Comparison of ENCODE assay signal across 11 cellular contexts in the genomic region with DNA sequence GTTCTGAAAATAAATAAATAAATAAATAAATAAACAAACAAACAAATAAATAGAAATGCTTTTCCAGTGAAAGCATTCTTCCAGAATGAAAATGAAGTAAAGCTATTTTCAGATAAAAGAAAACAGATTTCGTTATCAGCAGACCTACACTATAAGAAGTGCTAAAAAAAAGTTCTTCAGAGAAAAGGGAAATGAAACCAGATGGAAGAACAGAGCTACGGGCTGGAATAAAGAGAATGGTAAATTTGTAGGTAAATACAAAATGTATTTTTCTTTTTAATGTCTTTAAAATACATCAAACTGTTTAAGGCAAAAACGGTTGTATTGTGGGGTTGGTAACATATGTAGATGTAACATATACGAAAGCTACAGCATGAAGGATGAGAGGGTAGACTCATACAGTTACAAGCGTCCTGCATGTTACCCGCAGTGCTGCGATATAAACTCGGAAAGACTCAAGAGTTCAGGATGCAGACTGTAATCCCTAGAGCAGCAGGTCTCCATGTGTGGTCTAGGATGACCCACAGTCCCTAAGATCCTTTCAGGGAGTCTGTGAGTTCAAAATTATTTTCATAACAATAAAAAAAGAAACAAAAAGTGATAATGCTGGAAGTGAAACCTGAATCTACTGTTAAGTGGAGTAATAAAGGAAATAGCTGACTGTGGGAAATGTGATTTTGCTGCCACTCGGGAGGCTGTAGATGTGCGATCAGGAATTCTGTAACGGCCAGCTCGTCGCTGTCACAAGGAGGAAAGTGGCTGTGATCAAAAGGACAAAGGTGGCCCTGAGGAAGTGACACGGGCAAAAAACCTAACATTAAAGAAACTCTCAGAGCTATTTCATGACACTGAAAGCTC. TPM values are rescaled to one million over a fixed set of nuclear protein-coding genes. Genes with fewer than 3 reads are reported as not detected.
DNase-seq lines count a peak whose midpoint lies in the region; TF ChIP-seq lines count a peak whose summit lies in the region.
"Had no signal": no experiment of that assay in that cellular context is flagged by ENCODE, and none has a peak within 500 bp of the region (broad histone marks: within the 10 kb centered on the region; RNA-seq: fewer than 3 reads in every experiment).

No MANE protein-coding gene starts in this region.

- no peaks in the 10 kb centered on the region for H3K36me3 ChIP-seq in testis (ENCODE audit: low read depth, missing control alignments)

- no peaks in the 10 kb centered on the region for H3K36me3 Mint-ChIP-seq in activated naive CD4-positive, alpha-beta T cell treated with anti-CD3 and anti-CD28 coated beads for 36 hours (ENCODE audit: low read depth)

- in situ Hi-C loops in astrocyte of the spinal cord (cut with HindIII; ENCODE audit: low sequenced_read_pairs) = no loop called here

- H3K4me1 ChIP-seq in testis = peaks cover 14% of the 10 kb centered on the region

- H3K27ac ChIP-seq in testis = peak overlapping the region; percentile 9 to 32
- H3K27ac ChIP-seq: C4-2B had no signal

- CTCF ChIA-PET in activated naive CD4-positive, alpha-beta T cell treated with anti-CD3 and anti-CD28 coated beads for 36 hours (lab: Charles Lee) = interaction anchor here (0.6 kb wide), 1 partner anchor 126 kb away, joined by 3 read pairs; no protein-coding TSS in a partner anchor

- H3K4me1 Mint-ChIP-seq in activated naive CD4-positive, alpha-beta T cell treated with anti-CD3 and anti-CD28 coated beads for 36 hours (ENCODE audit: low read depth) = peaks cover 23% of the 10 kb centered on the region

- no peak for TF ChIP-seq CTCF in astrocyte of the spinal cord (IDR thresholded peaks at IDR 0.05; ENCODE audit: low read depth, low read length)
- no peak for TF ChIP-seq CTCF in testis (IDR thresholded peaks at IDR 0.05)

- H3K9me3 ChIP-seq in testis = no peaks in the 10 kb centered on the region

- H3K27me3 ChIP-seq in testis = no peaks in the 10 kb centered on the region

- no peak for DNase-seq in activated naive CD4-positive, alpha-beta T cell treated with anti-CD3 and anti-CD28 coated beads for 36 hours
- no peak for DNase-seq in activated naive CD4-positive, alpha-beta T cell treated with Interleukin-2 at 50 U/mL for 16 hours
- DNase-seq in MV-4-11 (lab: John Stamatoyannopoulos, UW) (peak; percentile 71), astrocyte of the spinal cord (ENCODE audit: low read depth, low spot score) (no peak), testis (no peak), epidermal melanocyte (ENCODE audit: insufficient read length, low spot score) (no peak)
- DNase-seq in stimulated activated CD4-positive, alpha-beta T cell treated with anti-CD3 and anti-CD28 coated beads, Interleukin-15, amount 100 ng/mL, for 24 hours = no peak
- DNase-seq in stimulated activated CD4-positive, alpha-beta T cell treated with anti-CD3 and anti-CD28 coated beads, Interleukin-12 subunit alpha, Interleukin-12 subunit beta, amount 100 ng/mL, for 4 hours = no peak
- DNase-seq: hypothalamus, NCI-H146 had no signal

- H3K27me3 Mint-ChIP-seq in activated naive CD4-positive, alpha-beta T cell treated with anti-CD3 and anti-CD28 coated beads for 36 hours (ENCODE audit: low read depth) = peaks cover 10% of the 10 kb centered on the region

- intact Hi-C loops in activated naive CD4-positive, alpha-beta T cell treated with anti-CD3 and anti-CD28 coated beads for 36 hours (cut with micrococcal nuclease) = no loop called here
- intact Hi-C loops in testis (cut with DNase I; ENCODE audit: low total_unique reads) = no loop called here

- no peaks in the 10 kb centered on the region for H3K9me3 Mint-ChIP-seq in activated naive CD4-positive, alpha-beta T cell treated with anti-CD3 and anti-CD28 coated beads for 36 hours

- H3K27ac Mint-ChIP-seq in activated naive CD4-positive, alpha-beta T cell treated with anti-CD3 and anti-CD28 coated beads for 36 hours = no peak overlapping the region

- 63 to 65% methylated on average over 14 of the region's 14 CpGs for WGBS in testis, 2 donors

- TF ChIP-seq POLR2A in testis (IDR thresholded peaks at IDR 0.05) = no peak

- peak overlapping the region; percentile 2 for H3K4me3 ChIP-seq in astrocyte of the spinal cord (ENCODE audit: low read depth, low read length)
- no peak overlapping the region for H3K4me3 ChIP-seq in testis

- peak overlapping the region; percentile 38 for H3K4me3 Mint-ChIP-seq in activated naive CD4-positive, alpha-beta T cell treated with anti-CD3 and anti-CD28 coated beads for 36 hours

RNA-seq across cellular contexts. Expression of gene RAB12, which starts 5.3 kb away (rescaled TPM):
- total RNA-seq in activated naive CD4-positive, alpha-beta T cell treated with anti-CD3 and anti-CD28 coated beads for 36 hours = 10 to 100 TPM; 11.0 to 11.9 TPM
- total RNA-seq in testis = 10 to 100 TPM; 39.8 to 52.0 TPM
- polyA plus RNA-seq in testis (ENCODE audit: insufficient read depth, low read depth, low replicate concordance) = 28.0 TPM
